In the genomic region with DNA sequence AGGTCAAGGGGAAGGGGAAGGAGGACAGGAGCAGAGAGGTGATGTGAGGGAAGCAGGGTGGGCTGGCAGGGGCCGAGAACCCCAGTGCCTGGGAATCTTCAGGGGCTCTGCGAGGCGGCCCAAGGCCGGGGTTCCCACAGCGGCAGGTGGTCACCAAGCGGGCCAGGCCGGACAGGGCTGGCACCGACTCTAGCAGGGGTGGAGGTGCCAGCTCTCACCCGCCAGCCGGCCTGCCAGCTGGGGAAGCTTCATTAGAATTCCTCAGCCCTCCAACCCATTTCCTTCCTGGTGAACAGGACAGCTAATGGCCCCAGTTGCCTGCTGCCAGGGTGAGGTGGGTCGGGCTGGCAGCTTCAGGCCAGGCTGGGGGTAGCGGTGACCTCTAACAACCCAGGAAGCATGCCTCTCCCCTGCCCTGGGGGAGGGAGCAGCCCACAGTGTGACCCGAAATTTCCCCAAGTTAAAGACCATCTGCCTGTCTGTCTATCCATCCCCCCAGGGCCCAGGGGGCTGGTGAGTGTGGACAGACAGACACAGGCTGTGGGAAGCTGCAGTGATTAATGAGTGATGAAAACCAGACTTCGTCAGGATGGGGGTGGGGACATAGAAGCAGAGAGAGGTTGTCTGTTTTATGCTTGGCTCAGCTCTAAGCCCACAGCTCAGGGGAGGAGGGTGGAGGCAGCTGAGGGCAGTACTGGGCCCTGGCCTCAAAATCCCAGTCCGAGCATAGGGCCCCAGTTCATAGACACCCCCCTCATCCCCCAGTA, we compare ENCODE assay signal across 9 cellular contexts.
DNase-seq lines count a peak whose midpoint lies in the region; ATAC-seq, FAIRE-seq and TF ChIP-seq lines count a peak whose summit lies in the region.
"Had no signal": no experiment of that assay in that cellular context is flagged by ENCODE, and none has a peak within 500 bp of the region (broad histone marks: within the 10 kb centered on the region; RNA-seq: fewer than 3 reads in every experiment).

No MANE protein-coding gene starts in this region.

- ATAC-seq in HG02870 (IDR thresholded peaks at IDR 0.05; ENCODE audit: unreplicated experiment) (no peak), HG03196 (IDR thresholded peaks at IDR 0.05; ENCODE audit: unreplicated experiment) (no peak), HG03521 (IDR thresholded peaks at IDR 0.05; ENCODE audit: unreplicated experiment) (no peak)

- H3K27ac ChIP-seq in astrocyte (ENCODE audit: low read depth, low read length) (peak overlapping the region; percentile 68), left ventricle myocardium inferior (replicated peaks) (peak overlapping the region; percentile 96), rectal smooth muscle tissue (ENCODE audit: low read depth, low read length) (peak overlapping the region; percentile 94), small intestine (ENCODE audit: low read depth in 1 of 2, low read length in 1 of 2) (peak overlapping the region in 1 of 2 donors; percentile 77)
- H3K27ac ChIP-seq: KMS-11 had no signal

- peaks cover 57% of the 10 kb centered on the region for H3K4me1 ChIP-seq in astrocyte (ENCODE audit: insufficient read depth, low read length)
- H3K4me1 ChIP-seq in left ventricle myocardium inferior = peaks cover 81% of the 10 kb centered on the region
- peaks cover 54% of the 10 kb centered on the region for H3K4me1 ChIP-seq in rectal smooth muscle tissue (ENCODE audit: control insufficient read depth, insufficient read depth, low read length)
- no peaks in the 10 kb centered on the region for H3K4me1 ChIP-seq in small intestine (ENCODE audit: control insufficient read depth in 2 of 2, insufficient read depth in 1 of 2, low read depth in 1 of 2, low read length in 1 of 2)

- H3K4me1 Mint-ChIP-seq in astrocyte (ENCODE audit: low read depth, unreplicated experiment) = peaks cover 60% of the 10 kb centered on the region

- WGBS in small intestine, 3 donors = 83 to 89% (median 84%) methylated on average over 10 to 15 of the region's 15 CpGs

- H3K9me3 ChIP-seq in astrocyte (ENCODE audit: insufficient read depth, low read depth, low read length) (no peaks in the 10 kb centered on the region), left ventricle myocardium inferior (replicated peaks) (no peaks in the 10 kb centered on the region), small intestine (ENCODE audit: control insufficient read depth, low read depth) (no peaks in the 10 kb centered on the region)

- H3K4me3 ChIP-seq in astrocyte (ENCODE audit: insufficient read depth, low read depth, low read length) = no peak overlapping the region
- no peak overlapping the region for H3K4me3 ChIP-seq in left ventricle myocardium inferior
- H3K4me3 ChIP-seq in rectal smooth muscle tissue (ENCODE audit: low read length) = no peak overlapping the region
- H3K4me3 ChIP-seq in small intestine (ENCODE audit: low read depth in 1 of 2, low read length in 2 of 2) = no peak overlapping the region

- peak overlapping the region; percentile 39 for H2AFZ ChIP-seq in astrocyte (ENCODE audit: low read depth, low read length)

- no peaks in the 10 kb centered on the region for H3K36me3 Mint-ChIP-seq in astrocyte (ENCODE audit: low read depth, unreplicated experiment)

- H3K9ac ChIP-seq in astrocyte (ENCODE audit: low read length) = peak overlapping the region; percentile 50
- no peak overlapping the region for H3K9ac ChIP-seq in rectal smooth muscle tissue (ENCODE audit: low read length)
- H3K9ac ChIP-seq: KMS-11 had no signal

- FAIRE-seq in astrocyte (lab: Jason Lieb, UNC) = no peak
- FAIRE-seq in small intestine (lab: Jason Lieb, UNC) = no peak

- H3K4me2 ChIP-seq in astrocyte (ENCODE audit: low read length) = peak overlapping the region; percentile 7
- H3K4me2 ChIP-seq: KMS-11 had no signal

- peaks cover 6% of the 10 kb centered on the region for H3K27me3 Mint-ChIP-seq in astrocyte (ENCODE audit: low read depth, unreplicated experiment)

- no peaks in the 10 kb centered on the region for H4K20me1 ChIP-seq in astrocyte (ENCODE audit: insufficient read depth, low read length)

- H3K79me2 ChIP-seq in astrocyte (ENCODE audit: insufficient read depth, low read length) = no peaks in the 10 kb centered on the region

- peaks cover 2% of the 10 kb centered on the region for H3K9me3 Mint-ChIP-seq in astrocyte (ENCODE audit: unreplicated experiment)

- intact Hi-C loops in left ventricle myocardium inferior (cut with micrococcal nuclease) = no loop called here

- H3K36me3 ChIP-seq in astrocyte (ENCODE audit: insufficient read depth, low read length) (no peaks in the 10 kb centered on the region), left ventricle myocardium inferior (no peaks in the 10 kb centered on the region), rectal smooth muscle tissue (ENCODE audit: control insufficient read depth, insufficient read depth, low read length) (no peaks in the 10 kb centered on the region), small intestine (ENCODE audit: control insufficient read depth in 2 of 2, insufficient read depth in 2 of 2, low read length in 2 of 2) (no peaks in the 10 kb centered on the region)

- TF ChIP-seq CTCF in astrocyte (IDR thresholded peaks at IDR 0.05; ENCODE audit: insufficient read depth, low read depth, low read length) (no peak), left ventricle myocardium inferior (IDR thresholded peaks at IDR 0.05; ENCODE audit: borderline replicate concordance) (no peak)

- DNase-seq in ELR (ENCODE audit: low read depth) (peak; percentile 86), astrocyte (ENCODE audit: low read depth) (peak; percentile 79), left ventricle myocardium inferior (peak; percentile 82), small intestine (no peak)

- H3K27me3 ChIP-seq in astrocyte (ENCODE audit: insufficient read depth, low read length) (no peaks in the 10 kb centered on the region), left ventricle myocardium inferior (ENCODE audit: low read depth) (no peaks in the 10 kb centered on the region), rectal smooth muscle tissue (ENCODE audit: control insufficient read depth, insufficient read depth, low read length) (no peaks in the 10 kb centered on the region), small intestine (ENCODE audit: control insufficient read depth in 2 of 2, insufficient read depth in 2 of 2, low read length in 2 of 2) (no peaks in the 10 kb centered on the region)

- peak overlapping the region; percentile 37 for H3K4me3 Mint-ChIP-seq in astrocyte (ENCODE audit: unreplicated experiment)

- peak overlapping the region; percentile 89 for H3K27ac Mint-ChIP-seq in astrocyte (ENCODE audit: unreplicated experiment)
